In the genomic region with DNA sequence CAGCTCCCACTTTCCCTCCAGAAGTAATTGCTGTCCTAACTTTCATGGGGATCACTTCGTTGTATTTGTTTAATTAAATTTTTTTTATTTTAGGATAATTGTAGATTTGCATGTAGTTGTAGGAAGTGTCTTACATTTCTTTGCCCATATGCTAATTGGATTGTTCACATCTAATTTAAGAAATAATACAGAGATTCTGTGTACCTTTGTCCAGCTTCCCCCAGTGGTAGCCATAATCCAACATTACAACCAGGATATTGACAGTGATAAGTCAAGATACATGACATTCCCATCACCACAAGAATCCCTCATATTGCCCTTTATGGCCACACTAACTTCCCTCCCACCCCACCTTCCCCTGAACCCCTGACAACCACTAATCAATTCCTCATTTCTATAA, we compare ENCODE assay signal across 8 cellular contexts.
"Had no signal": no experiment of that assay in that cellular context is flagged by ENCODE, and none has a peak within 500 bp of the region (broad histone marks: within the 10 kb centered on the region; RNA-seq: fewer than 3 reads in every experiment).

No MANE protein-coding gene starts in this region.

- H3K27ac ChIP-seq: GM23248 had no signal

- H3K36me3 ChIP-seq: HAP-1 had no signal

- DNase-seq: GM23248, GOT3, H7, H9, HCEC 1CT, HFFc6 had no signal

- H3K4me3 ChIP-seq: GM23248, GM23338, HAP-1 had no signal

- H3K9me3 ChIP-seq: HAP-1 had no signal

- H3K4me1 ChIP-seq: HAP-1 had no signal
